In genomic region chr17:60326702-60327101, GRCh38 we compare ENCODE assay signal across 16 cellular contexts.
DNase-seq lines count a peak whose midpoint lies in the region; ATAC-seq and TF ChIP-seq lines count a peak whose summit lies in the region.
"Had no signal": no experiment of that assay in that cellular context is flagged by ENCODE, and none has a peak within 500 bp of the region (broad histone marks: within the 10 kb centered on the region; RNA-seq: fewer than 3 reads in every experiment).

No MANE protein-coding gene starts in this region.

- no peak overlapping the region for H4K8ac ChIP-seq in neuronal stem cell (ENCODE audit: low read depth, low read length)

- H3K36me3 Mint-ChIP-seq in CD8-positive, alpha-beta memory T cell: peaks cover 2 to 16% (median 6%) of the 10 kb centered on the region in 3 donors
- peaks cover 9% of the 10 kb centered on the region for H3K36me3 Mint-ChIP-seq in effector memory CD8-positive, alpha-beta T cell (ENCODE audit: insufficient read depth)
- peaks cover 2% of the 10 kb centered on the region for H3K36me3 Mint-ChIP-seq in neural progenitor cell

- H3K23ac ChIP-seq in neuronal stem cell (ENCODE audit: low read depth, low read length, poor library complexity): no peak overlapping the region

- no peak overlapping the region for H2BK12ac ChIP-seq in neuronal stem cell (ENCODE audit: low read length)

- POLR2A ChIA-PET in CD8-positive, alpha-beta memory T cell (lab: Charles Lee): no interaction called here

- H3K14ac ChIP-seq in neuronal stem cell (ENCODE audit: low read length): no peak overlapping the region

- no peaks in the 10 kb centered on the region for H3K27me3 Mint-ChIP-seq in CD8-positive, alpha-beta memory T cell
- H3K27me3 Mint-ChIP-seq in effector memory CD8-positive, alpha-beta T cell: no peaks in the 10 kb centered on the region
- H3K27me3 Mint-ChIP-seq in neural progenitor cell (ENCODE audit: insufficient read depth, low read depth): peaks cover 2% of the 10 kb centered on the region

- peak; percentile 43 for ATAC-seq in effector memory CD8-positive, alpha-beta T cell (replicated peaks)
- no peak for ATAC-seq in HG03095 (IDR thresholded peaks at IDR 0.05; ENCODE audit: unreplicated experiment)
- ATAC-seq: CD8-positive, alpha-beta T cell had no signal

- H3K4me3 Mint-ChIP-seq in CD8-positive, alpha-beta memory T cell: peak overlapping the region in 2 of 7 donors; percentile 9 to 66
- H3K4me3 Mint-ChIP-seq in effector memory CD8-positive, alpha-beta T cell: no peak overlapping the region
- H3K4me3 Mint-ChIP-seq in neural progenitor cell: peak overlapping the region; percentile 64
- H3K4me3 Mint-ChIP-seq: CD8-positive, alpha-beta T cell had no signal

- no peaks in the 10 kb centered on the region for H3K4me1 ChIP-seq in CD8-positive, alpha-beta memory T cell (ENCODE audit: insufficient read depth, low read length)
- peaks cover 18% of the 10 kb centered on the region for H3K4me1 ChIP-seq in neural progenitor cell
- peaks cover 0 to 15% of the 10 kb centered on the region in 2 donors for H3K4me1 ChIP-seq in neuronal stem cell (ENCODE audit: control insufficient read depth in 2 of 2, insufficient read depth in 1 of 2, low read depth in 1 of 2, low read length in 2 of 2)
- H3K4me1 ChIP-seq: SJCRH30 had no signal

- no peak overlapping the region for H2BK5ac ChIP-seq in neuronal stem cell (ENCODE audit: low read length)

- no peak overlapping the region for H4K91ac ChIP-seq in neuronal stem cell (ENCODE audit: low read depth, low read length, poor library complexity)

- no CpG with 5 or more reads among the region's 2 CpGs for WGBS in neuronal stem cell (ENCODE audit: extremely low coverage in 2 of 2, insufficient read length in 2 of 2, insufficient replicate concordance in 1 of 2), 2 donors

- H3K27me3 ChIP-seq in CD8-positive, alpha-beta memory T cell (ENCODE audit: insufficient read depth, low read length, poor library complexity, severe bottlenecking): no peaks in the 10 kb centered on the region
- H3K27me3 ChIP-seq in neural progenitor cell (no peaks in the 10 kb centered on the region), neuronal stem cell (ENCODE audit: control insufficient read depth in 3 of 3, insufficient read depth in 3 of 3, low read depth in 1 of 3, low read length in 3 of 3) (no peaks in the 10 kb centered on the region)
- H3K27me3 ChIP-seq: SJCRH30 had no signal

- no peak overlapping the region for H3K4me2 ChIP-seq in neural progenitor cell
- no peak overlapping the region for H3K4me2 ChIP-seq in neuronal stem cell (ENCODE audit: insufficient read depth, low read length, poor library complexity, severe bottlenecking)

- peak overlapping the region in 5 of 8 donors; percentile 37 to 77 (median 67) for H3K27ac Mint-ChIP-seq in CD8-positive, alpha-beta memory T cell
- peak overlapping the region; percentile 62 to 79 for H3K27ac Mint-ChIP-seq in effector memory CD8-positive, alpha-beta T cell
- H3K27ac Mint-ChIP-seq in neural progenitor cell: peak overlapping the region; percentile 96
- H3K27ac Mint-ChIP-seq: CD8-positive, alpha-beta T cell had no signal

- CTCF ChIA-PET in CD8-positive, alpha-beta memory T cell (lab: Charles Lee): no interaction called here

- no peak overlapping the region for H2BK15ac ChIP-seq in neuronal stem cell (ENCODE audit: low read length)

- peaks cover 33% of the 10 kb centered on the region for H4K20me1 ChIP-seq in neural progenitor cell (ENCODE audit: low read depth)

- DNase-seq in CD8-positive, alpha-beta memory T cell: no peak
- DNase-seq in LNCaP clone FGC (ENCODE audit: low read depth) (peak; percentile 7), neural progenitor cell (ENCODE audit: low spot score) (no peak), neuronal stem cell (ENCODE audit: low spot score) (no peak), NCI-H2227 treated with DMSO at 0.1 percent for 48 hours (lab: John Stamatoyannopoulos, UW) (no peak), cerebellar nuclear complex (lab: John Stamatoyannopoulos, UW) (no peak)
- no peak for DNase-seq in effector memory CD8-positive, alpha-beta T cell
- DNase-seq: ACHN; CD8-positive, alpha-beta T cell; GF-D8; Kasumi-1; NCI-H1417 treated with DMSO at 0.1 percent for 48 hours; NCI-H526 treated with DMSO at 0.1 percent for 48 hours; RPMI8226; SJCRH30 had no signal

- H3K4ac ChIP-seq in neuronal stem cell (ENCODE audit: low read length): no peak overlapping the region

- no peak overlapping the region for H2BK120ac ChIP-seq in neuronal stem cell (ENCODE audit: low read depth, low read length)

- H3K9me3 ChIP-seq in CD8-positive, alpha-beta memory T cell (ENCODE audit: low read length): no peaks in the 10 kb centered on the region
- H3K9me3 ChIP-seq in neural progenitor cell (ENCODE audit: low read depth) (no peaks in the 10 kb centered on the region), neuronal stem cell (replicated peaks in 1 of 2; ENCODE audit: control insufficient read depth in 2 of 2, insufficient read depth in 1 of 2, low read depth in 1 of 2, low read length in 2 of 2) (no peaks in the 10 kb centered on the region)
- H3K9me3 ChIP-seq: SJCRH30 had no signal

- no peak for TF ChIP-seq CTCF in LNCaP clone FGC (IDR thresholded peaks at IDR 0.05; ENCODE audit: control insufficient read depth, extremely low read depth, insufficient read depth)
- no peak for TF ChIP-seq CTCF in neural progenitor cell (IDR thresholded peaks at IDR 0.05)

- H3K9me3 Mint-ChIP-seq in CD8-positive, alpha-beta memory T cell: no peaks in the 10 kb centered on the region
- H3K9me3 Mint-ChIP-seq in effector memory CD8-positive, alpha-beta T cell: no peaks in the 10 kb centered on the region
- H3K9me3 Mint-ChIP-seq in neural progenitor cell: no peaks in the 10 kb centered on the region
- H3K9me3 Mint-ChIP-seq: CD8-positive, alpha-beta T cell had no signal

- H3K9ac ChIP-seq in neural progenitor cell (no peak overlapping the region), neuronal stem cell (ENCODE audit: low read depth, low read length, poor library complexity) (no peak overlapping the region)

- no peaks in the 10 kb centered on the region for H3K36me3 ChIP-seq in CD8-positive, alpha-beta memory T cell (ENCODE audit: insufficient read depth, low read length)
- no peaks in the 10 kb centered on the region for H3K36me3 ChIP-seq in neural progenitor cell
- no peaks in the 10 kb centered on the region for H3K36me3 ChIP-seq in neuronal stem cell (replicated peaks in 1 of 2; ENCODE audit: control insufficient read depth in 2 of 2, insufficient read depth in 2 of 2, low read length in 2 of 2)
- H3K36me3 ChIP-seq: SJCRH30 had no signal

- no peak overlapping the region for H2AFZ ChIP-seq in neural progenitor cell (replicated peaks)
- no peak overlapping the region for H2AFZ ChIP-seq in neuronal stem cell (ENCODE audit: low read length)

- H3F3A ChIP-seq in neural progenitor cell (ENCODE audit: low read depth): peaks cover 24% of the 10 kb centered on the region

- H3K4me1 Mint-ChIP-seq in CD8-positive, alpha-beta memory T cell: peaks cover 4 to 8% (median 7%) of the 10 kb centered on the region in 3 donors
- peaks cover 10% of the 10 kb centered on the region in 2 donors for H3K4me1 Mint-ChIP-seq in effector memory CD8-positive, alpha-beta T cell (ENCODE audit: low read depth in 2 of 2)
- peaks cover 8% of the 10 kb centered on the region for H3K4me1 Mint-ChIP-seq in neural progenitor cell

- H3K27ac ChIP-seq in CD8-positive, alpha-beta memory T cell (ENCODE audit: low read depth, low read length): no peak overlapping the region
- H3K27ac ChIP-seq in neural progenitor cell (no peak overlapping the region), neuronal stem cell (replicated peaks; ENCODE audit: low read length) (no peak overlapping the region)
- H3K27ac ChIP-seq: SJCRH30 had no signal

- H3K79me2 ChIP-seq in neural progenitor cell (ENCODE audit: low read depth): peaks cover 86% of the 10 kb centered on the region

- H2AK5ac ChIP-seq in neuronal stem cell (ENCODE audit: low read depth, low read length): no peak overlapping the region

- H3K79me1 ChIP-seq in neuronal stem cell (ENCODE audit: low read depth, low read length): peaks cover 5% of the 10 kb centered on the region

- no peak overlapping the region for H3K4me3 ChIP-seq in CD8-positive, alpha-beta memory T cell (ENCODE audit: low read length)
- H3K4me3 ChIP-seq in LNCaP clone FGC (ENCODE audit: low read depth, low read length): no peak overlapping the region
- H3K4me3 ChIP-seq in neural progenitor cell: no peak overlapping the region
- H3K4me3 ChIP-seq in neuronal stem cell (ENCODE audit: low read length in 2 of 2): no peak overlapping the region
- H3K4me3 ChIP-seq: SJCRH30 had no signal

- no peak overlapping the region for H3K18ac ChIP-seq in neuronal stem cell (ENCODE audit: low read length)
